7 cellular contexts compared by ENCODE assay signal in the genomic region with DNA sequence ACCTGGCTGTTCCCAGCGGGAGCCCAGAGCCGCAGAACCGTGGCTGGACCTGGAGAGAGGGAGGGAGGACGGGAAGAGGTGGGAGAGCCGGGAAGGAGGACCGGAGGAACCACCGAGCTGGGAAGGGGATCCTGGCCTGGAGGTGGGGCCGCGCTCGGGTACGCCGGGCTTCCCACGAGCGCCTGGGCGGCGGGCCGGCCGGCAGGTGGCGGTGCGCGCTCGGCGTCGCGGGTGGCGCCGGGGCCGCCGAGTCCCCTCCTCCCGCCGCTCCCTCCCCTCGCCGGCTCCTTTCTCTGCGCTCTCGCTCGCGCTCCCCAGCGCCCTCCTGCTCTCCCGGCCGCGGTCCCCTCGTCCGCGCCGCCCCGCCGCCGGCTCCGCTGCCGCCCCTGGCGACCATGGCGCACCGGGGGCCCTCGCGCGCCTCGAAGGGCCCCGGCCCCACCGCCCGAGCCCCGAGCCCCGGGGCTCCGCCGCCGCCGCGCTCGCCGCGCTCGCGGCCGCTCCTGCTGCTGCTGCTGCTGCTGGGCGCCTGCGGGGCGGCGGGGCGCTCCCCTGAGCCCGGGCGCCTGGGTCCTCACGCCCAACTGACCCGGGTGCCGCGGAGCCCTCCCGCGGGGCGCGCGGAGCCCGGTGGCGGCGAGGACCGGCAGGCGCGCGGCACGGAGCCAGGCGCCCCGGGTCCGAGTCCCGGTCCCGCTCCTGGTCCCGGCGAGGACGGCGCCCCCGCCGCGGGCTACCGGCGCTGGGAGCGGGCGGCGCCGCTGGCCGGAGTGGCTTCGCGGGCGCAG. TPM values are rescaled to one million over a fixed set of nuclear protein-coding genes. Genes with fewer than 3 reads are reported as not detected.
DNase-seq lines count a peak whose midpoint lies in the region; ATAC-seq and TF ChIP-seq lines count a peak whose summit lies in the region.

A gene (plus strand): TSS at position 287 of the 788 bp plus-strand sequence.

- ATAC-seq in HG02840 (IDR thresholded peaks at IDR 0.05; ENCODE audit: low FRiP score, unreplicated experiment): no peak

- H3K9me3 ChIP-seq in HUES48 (ENCODE audit: control insufficient read depth, insufficient read depth, low read length) (no peaks in the 10 kb centered on the region), skeletal muscle satellite cell (replicated peaks; ENCODE audit: low read length) (no peaks in the 10 kb centered on the region)

- peaks cover 13% of the 10 kb centered on the region for H3K4me1 Mint-ChIP-seq in MCF 10A (ENCODE audit: insufficient read depth, unreplicated experiment)

- H3K4me1 ChIP-seq in HUES48 (ENCODE audit: control insufficient read depth, insufficient read depth, low read length) (no peaks in the 10 kb centered on the region), skeletal muscle satellite cell (ENCODE audit: control insufficient read depth, insufficient read depth, low read length) (peaks cover 7% of the 10 kb centered on the region)

- POLR2A ChIA-PET in MCF 10A (lab: Yijun Ruan, JAX): no interaction called here

- no peaks in the 10 kb centered on the region for H3K9me3 Mint-ChIP-seq in MCF 10A (ENCODE audit: unreplicated experiment)

- H3K4me2 ChIP-seq in skeletal muscle satellite cell (ENCODE audit: low read length): peak within 1 kb of the TSS; percentile 76

- peak; percentile 66 for TF ChIP-seq CTCF in GM12875 (IDR thresholded peaks at IDR 0.05; ENCODE audit: borderline replicate concordance, insufficient read depth, low read depth, low read length)
- peak; percentile 72 for TF ChIP-seq CTCF in MCF 10A (IDR thresholded peaks at IDR 0.05; ENCODE audit: unreplicated experiment)

- no TSS peak for BruUV-seq in MCF 10A (replicated peaks; lab: Mats Ljungman, UMichigan)

- intact Hi-C loops in MCF 10A (cut with micrococcal nuclease): loop anchor here (1.0 to 2.0 kb wide), 4 partner anchors 104 to 610 kb away; no protein-coding TSS in a partner anchor

- H3K27ac Mint-ChIP-seq in MCF 10A (ENCODE audit: low read depth, unreplicated experiment): no peak within 1 kb of the TSS

- peak; percentile 53 for DNase-seq in T1000 (lab: John Stamatoyannopoulos, UW)
- DNase-seq in MCF 10A (ENCODE audit: unreplicated experiment): peak; percentile 45
- peak; percentile 89 for DNase-seq in iPS-NIHi11 (ENCODE audit: low spot score)

- H3K4me3 Mint-ChIP-seq in MCF 10A (ENCODE audit: unreplicated experiment): no peak within 1 kb of the TSS

- H3K9ac ChIP-seq in HUES48 (ENCODE audit: low read depth, low read length) (no peak within 1 kb of the TSS), skeletal muscle satellite cell (ENCODE audit: low read depth, low read length) (no peak within 1 kb of the TSS)

- H3K27me3 ChIP-seq in HUES48 (ENCODE audit: control insufficient read depth, insufficient read depth, low read length): peaks cover 40% of the 10 kb centered on the region
- peaks cover 75% of the 10 kb centered on the region for H3K27me3 ChIP-seq in skeletal muscle satellite cell (ENCODE audit: control insufficient read depth, insufficient read depth, low read length)

- no peaks in the 10 kb centered on the region for H3K36me3 Mint-ChIP-seq in MCF 10A (ENCODE audit: insufficient read depth, unreplicated experiment)

- no peak within 1 kb of the TSS for H3K4me3 ChIP-seq in GM12875 (ENCODE audit: low read depth, low read length)
- H3K4me3 ChIP-seq in HUES48 (ENCODE audit: low read depth, low read length): peak within 1 kb of the TSS; percentile 68
- H3K4me3 ChIP-seq in skeletal muscle satellite cell (ENCODE audit: low read length): peak within 1 kb of the TSS; percentile 63

- H3K27ac ChIP-seq in HUES48 (ENCODE audit: low read depth, low read length): no peak within 1 kb of the TSS

- H3K27me3 Mint-ChIP-seq in MCF 10A (ENCODE audit: insufficient read depth, unreplicated experiment): peaks cover 48% of the 10 kb centered on the region

- H3K36me3 ChIP-seq in HUES48 (ENCODE audit: control insufficient read depth, insufficient read depth, low read length): no peaks in the 10 kb centered on the region
- no peaks in the 10 kb centered on the region for H3K36me3 ChIP-seq in skeletal muscle satellite cell (ENCODE audit: insufficient read depth, low read length)

- CTCF ChIA-PET in MCF 10A (lab: Yijun Ruan, JAX): interaction anchor here (0.6 to 4.2 kb wide), 36 partner anchors 10 to 794 kb away, joined by 3 to 29 read pairs (median 4); no protein-coding TSS in a partner anchor

RNA-seq across cellular contexts. Expression of the gene that starts here (rescaled TPM):
- total RNA-seq in MCF 10A (2022): 0.05 TPM in 1 of 2 replicates, not detected in the other
- total RNA-seq in skeletal muscle satellite cell (2012; rRNA removed): 0.25 and 1.1 TPM in 2 replicates

Comparison
In these comparisons a context has a peak if more than half of its experiments do, and no peak if none do; other contexts are left out.
1. Peak in DNase-seq in MCF 10A; RNA of the gene not detected or under 1 TPM.